Comparison of ENCODE assay signal across 1 cellular context in genomic region chr7:128407751-128408708, GRCh38.
TF ChIP-seq lines count a peak whose summit lies in the region.

No MANE protein-coding gene starts in this region.

TF ChIP-seq in HepG2, 621 proteins besides CTCF, POLR2A, EP300 and RAD21:
- TF ChIP-seq ZSCAN31 (CRISPR knock-in tag; IDR thresholded peaks at IDR 0.05; ENCODE audit: low read depth) (0 out of 2 replicates have a peak, but pooled peaks have one; percentile 5), FOXO1 (CRISPR knock-in tag; IDR thresholded peaks at IDR 0.05) (no peak), PHF21A (CRISPR knock-in tag; IDR thresholded peaks at IDR 0.05) (0 out of 2 replicates have a peak, but pooled peaks have one; percentile 2)
